ENCODE assay signal across 16 cellular contexts in genomic region chr18:421236-422155, GRCh38.
A peak's percentile ranks its signal among the peaks of the same experiment; 100 is the strongest.
DNase-seq lines count a peak whose midpoint lies in the region; ATAC-seq, FAIRE-seq and TF ChIP-seq lines count a peak whose summit lies in the region.
"Had no signal": no experiment of that assay in that cellular context is flagged by ENCODE, and none has a peak within 500 bp of the region (broad histone marks: within the 10 kb centered on the region; RNA-seq: fewer than 3 reads in every experiment).

No MANE protein-coding gene starts in this region.

- POLR2A ChIA-PET in AG04450 (lab: Yijun Ruan, JAX) (no interaction called here), K562 (lab: Yijun Ruan, JAX) (interaction anchor here (0.6 kb wide), 1 partner anchor 18 kb away, joined by 3 read pairs; no protein-coding TSS in a partner anchor)
- POLR2A ChIA-PET in activated CD4-positive, alpha-beta memory T cell treated with anti-CD3 and anti-CD28 coated beads for 36 hours (lab: Charles Lee), result no interaction called here

- no peaks in the 10 kb centered on the region for H3K27me3 ChIP-seq in AG04450 (ENCODE audit: control insufficient read depth, insufficient read depth, low read length)
- H3K27me3 ChIP-seq in K562 (ENCODE audit: control insufficient read depth in 2 of 2, insufficient read depth in 2 of 2, low read length in 2 of 2), result peaks cover 6 to 15% of the 10 kb centered on the region in 2 experiments; a peak in 4 of 5 replicates
- H3K27me3 ChIP-seq: dorsolateral prefrontal cortex, neutrophil, uterus had no signal

- no peak overlapping the region for H2AFZ ChIP-seq in K562 (ENCODE audit: low read depth, low read length)

- no peaks in the 10 kb centered on the region for H3K4me1 Mint-ChIP-seq in activated CD4-positive, alpha-beta memory T cell treated with anti-CD3 and anti-CD28 coated beads for 36 hours (ENCODE audit: low read depth)
- H3K4me1 Mint-ChIP-seq: activated naive CD8-positive, alpha-beta T cell treated with anti-CD3 and anti-CD28 coated beads for 36 hours; B cell had no signal

- CTCF ChIA-PET in AG04450 (lab: Charles Lee) (no interaction called here), K562 (lab: Yijun Ruan, JAX; ENCODE audit: low intra/inter-chr PET ratio) (no interaction called here)
- CTCF ChIA-PET in activated CD4-positive, alpha-beta memory T cell treated with anti-CD3 and anti-CD28 coated beads for 36 hours (lab: Charles Lee), result no interaction called here

- H3K27me3 Mint-ChIP-seq in activated CD4-positive, alpha-beta memory T cell treated with anti-CD3 and anti-CD28 coated beads for 36 hours, result peaks cover 5% of the 10 kb centered on the region
- H3K27me3 Mint-ChIP-seq: B cell had no signal

- no peak overlapping the region for H3K27ac Mint-ChIP-seq in activated CD4-positive, alpha-beta memory T cell treated with anti-CD3 and anti-CD28 coated beads for 36 hours
- H3K27ac Mint-ChIP-seq: activated naive CD8-positive, alpha-beta T cell treated with anti-CD3 and anti-CD28 coated beads for 36 hours; B cell had no signal

- H3K27ac ChIP-seq in AG04450 (ENCODE audit: low read depth, low read length) (peak overlapping the region; percentile 59), K562 (ENCODE audit: extremely low read depth, low read depth, low read length) (no peak overlapping the region)
- H3K27ac ChIP-seq: neutrophil had no signal

- no peak for FAIRE-seq in K562 (lab: Jason Lieb, UNC)

- DNase-seq in AG04450 (ENCODE audit: low read depth, low spot score) (no peak), HCEC 1CT (peak; percentile 76), K562 (ENCODE audit: extremely low read depth in 1 of 4, low spot score in 3 of 4) (no peak), kidney tubule cell (ENCODE audit: low spot score) (peak; percentile 81), GM19238 (ENCODE audit: insufficient read length, low spot score) (no peak)
- DNase-seq in activated naive CD4-positive, alpha-beta T cell (lab: John Stamatoyannopoulos, UW), result no peak
- no peak for DNase-seq in activated CD4-positive, alpha-beta memory T cell treated with anti-CD3 and anti-CD28 coated beads for 36 hours
- DNase-seq: activated naive CD8-positive, alpha-beta T cell treated with anti-CD3 and anti-CD28 coated beads for 36 hours; dorsolateral prefrontal cortex; head of caudate nucleus; NCI-H510A treated with DMSO at 0.1 percent for 48 hours; uterus had no signal

- no peak for TF ChIP-seq EP300 in K562 (IDR thresholded peaks at IDR 0.05; ENCODE audit: low read length)

- no peaks in the 10 kb centered on the region for H3K9me3 ChIP-seq in AG04450 (ENCODE audit: control insufficient read depth, insufficient read depth, low read length)
- H3K9me3 ChIP-seq in K562 (replicated peaks; ENCODE audit: control insufficient read depth, insufficient read depth, low read depth, low read length), result no peaks in the 10 kb centered on the region
- H3K9me3 ChIP-seq: neutrophil, uterus had no signal

- no peak overlapping the region for H3K9ac ChIP-seq in K562 (ENCODE audit: insufficient read depth in 1 of 2, low read depth in 2 of 2, low read length in 2 of 2)

- 2% methylated on average over 6 of the region's 6 CpGs for WGBS in K562 (ENCODE audit: insufficient coverage, low coverage, missing lambda C conversion rate)

- no peaks in the 10 kb centered on the region for H3K79me2 ChIP-seq in K562 (ENCODE audit: control insufficient read depth, insufficient read depth, low read length)

- in situ Hi-C loops in K562 (cut with MboI), result no loop called here

- no peak overlapping the region for H3K4me3 ChIP-seq in AG04450 (ENCODE audit: low read depth, low read length)
- H3K4me3 ChIP-seq in K562, result no peak overlapping the region
- H3K4me3 ChIP-seq: dorsolateral prefrontal cortex, uterus had no signal

- no TSS peak for BruUV-seq in K562 (replicated peaks; lab: Mats Ljungman, UMichigan)

- intact Hi-C loops in K562 (cut with micrococcal nuclease), result no loop called here
- intact Hi-C loops in activated CD4-positive, alpha-beta memory T cell treated with anti-CD3 and anti-CD28 coated beads for 36 hours (cut with micrococcal nuclease), result no loop called here

- no peaks in the 10 kb centered on the region for H3K36me3 ChIP-seq in K562 (ENCODE audit: control insufficient read depth, insufficient read depth, low read length)
- H3K36me3 ChIP-seq: neutrophil, uterus had no signal

- H3K4me2 ChIP-seq in K562 (ENCODE audit: insufficient read depth, low read length), result no peak overlapping the region

- no peaks in the 10 kb centered on the region for H3K9me1 ChIP-seq in K562 (ENCODE audit: control insufficient read depth, insufficient read depth, low read length)

- TF ChIP-seq POLR2A in K562 (conservative IDR thresholded peaks at IDR 0.05), result no peak

- no peaks in the 10 kb centered on the region for H3K36me3 Mint-ChIP-seq in activated CD4-positive, alpha-beta memory T cell treated with anti-CD3 and anti-CD28 coated beads for 36 hours
- H3K36me3 Mint-ChIP-seq: activated naive CD8-positive, alpha-beta T cell treated with anti-CD3 and anti-CD28 coated beads for 36 hours had no signal

- ATAC-seq in K562, result no peak; the same call in 2 of the 3 replicates
- ATAC-seq in GM18867 (IDR thresholded peaks at IDR 0.05; ENCODE audit: unreplicated experiment), result no peak
- ATAC-seq: Right ventricle myocardium inferior had no signal

- no peaks in the 10 kb centered on the region for H3K9me3 Mint-ChIP-seq in activated CD4-positive, alpha-beta memory T cell treated with anti-CD3 and anti-CD28 coated beads for 36 hours
- H3K9me3 Mint-ChIP-seq: activated naive CD8-positive, alpha-beta T cell treated with anti-CD3 and anti-CD28 coated beads for 36 hours had no signal

- no peaks in the 10 kb centered on the region for H4K20me1 ChIP-seq in K562 (replicated peaks; ENCODE audit: control insufficient read depth, insufficient read depth, low read length)

- no peak overlapping the region for H3K4me3 Mint-ChIP-seq in activated CD4-positive, alpha-beta memory T cell treated with anti-CD3 and anti-CD28 coated beads for 36 hours
- H3K4me3 Mint-ChIP-seq: activated naive CD8-positive, alpha-beta T cell treated with anti-CD3 and anti-CD28 coated beads for 36 hours; B cell had no signal

- no peaks in the 10 kb centered on the region for H3K4me1 ChIP-seq in K562 (replicated peaks in 1 of 2; ENCODE audit: control insufficient read depth in 2 of 2, insufficient read depth in 2 of 2, low read length in 2 of 2)
- H3K4me1 ChIP-seq: uterus had no signal

- TF ChIP-seq RAD21 in K562 (CRISPR knock-in tag; conservative IDR thresholded peaks at IDR 0.05 in 1 of 2, IDR thresholded peaks at IDR 0.05 in 1 of 2), result no peak

- TF ChIP-seq CTCF in AG04450 (IDR thresholded peaks at IDR 0.05; ENCODE audit: low read depth, low read length), result no peak
- TF ChIP-seq CTCF in K562 (IDR thresholded peaks at IDR 0.05 in 2 of 3, conservative IDR thresholded peaks at IDR 0.05 in 1 of 3; ENCODE audit: insufficient read depth in 2 of 3, low read depth in 1 of 3, low read length in 3 of 3), result no peak

TF ChIP-seq in K562, 482 proteins besides CTCF, POLR2A, EP300 and RAD21:
- TF ChIP-seq KAT2B (IDR thresholded peaks at IDR 0.05; ENCODE audit: low read depth, low read length) (no peak), POLR2AphosphoS2 (IDR thresholded peaks at IDR 0.05; ENCODE audit: low read length) (no peak), FOSL1 (tag; conservative IDR thresholded peaks at IDR 0.05) (peak; percentile 59), YBX1 (IDR thresholded peaks at IDR 0.05) (no peak), BCLAF1 (IDR thresholded peaks at IDR 0.05; ENCODE audit: borderline replicate concordance in 1 of 2, control insufficient read depth in 1 of 2, low read depth in 2 of 2, low read length in 1 of 2) (no peak)

Comparison
In these comparisons a context has a peak if more than half of its experiments do, and no peak if none do; other contexts are left out.
1. DNase-seq: peak in HCEC 1CT (single experiment) and kidney tubule cell (single experiment); none in AG04450 (single experiment), K562 (0 of 4), GM19238 (single experiment), activated naive CD4-positive, alpha-beta T cell (0 of 4) and activated CD4-positive, alpha-beta memory T cell treated with anti-CD3 and anti-CD28 coated beads for 36 hours (single experiment).